In genomic region chr16:1070084-1070987, GRCh38 we compare ENCODE assay signal across 1 cellular context.
A peak's percentile ranks its signal among the peaks of the same experiment; 100 is the strongest.
TF ChIP-seq lines count a peak whose summit lies in the region.

No MANE protein-coding gene starts in this region.

TF ChIP-seq in HEK293, 187 proteins besides CTCF, POLR2A, EP300 and RAD21 (continued from another document):
- TF ChIP-seq ZNF280D (tag by site-specific recombination; IDR thresholded peaks at IDR 0.05) (no peak), ZSCAN5A (tag by site-specific recombination; IDR thresholded peaks at IDR 0.05) (no peak), ZNF585B (tag by site-specific recombination; IDR thresholded peaks at IDR 0.05) (no peak), YY2 (tag by site-specific recombination; IDR thresholded peaks at IDR 0.05) (no peak), SALL2 (tag by site-specific recombination; IDR thresholded peaks at IDR 0.05; ENCODE audit: borderline replicate concordance) (no peak), ZNF175 (tag by site-specific recombination; IDR thresholded peaks at IDR 0.05) (no peak), GLIS2 (tag by site-specific recombination; IDR thresholded peaks at IDR 0.05) (peak; percentile 75), ZNF791 (tag by site-specific recombination; IDR thresholded peaks at IDR 0.05) (no peak), ZNF501 (tag by site-specific recombination; IDR thresholded peaks at IDR 0.05) (no peak), ZNF529 (tag by site-specific recombination; IDR thresholded peaks at IDR 0.05; ENCODE audit: insufficient replicate concordance) (no peak), ZNF837 (tag by site-specific recombination; IDR thresholded peaks at IDR 0.05) (no peak), FEZF1 (tag by site-specific recombination; IDR thresholded peaks at IDR 0.05) (no peak), ZNF747 (tag by site-specific recombination; IDR thresholded peaks at IDR 0.05) (no peak), ZNF426 (tag by site-specific recombination; IDR thresholded peaks at IDR 0.05) (no peak), ZNF423 (tag by site-specific recombination; IDR thresholded peaks at IDR 0.05) (peak; percentile 89), ZBTB11 (tag by site-specific recombination; conservative IDR thresholded peaks at IDR 0.05; ENCODE audit: low read depth) (no peak), PRDM10 (tag by site-specific recombination; IDR thresholded peaks at IDR 0.05) (no peak), GLI2 (tag by site-specific recombination; IDR thresholded peaks at IDR 0.05; ENCODE audit: borderline replicate concordance, low read depth) (no peak), ZNF629 (tag by site-specific recombination; IDR thresholded peaks at IDR 0.05) (no peak), ZNF623 (tag by site-specific recombination; IDR thresholded peaks at IDR 0.05) (no peak), GLI4 (tag by site-specific recombination; IDR thresholded peaks at IDR 0.05) (no peak), ZNF169 (tag by site-specific recombination; IDR thresholded peaks at IDR 0.05) (no peak)
TF ChIP-seq in HEK293: peak in this region for 10.
